In the genomic region with DNA sequence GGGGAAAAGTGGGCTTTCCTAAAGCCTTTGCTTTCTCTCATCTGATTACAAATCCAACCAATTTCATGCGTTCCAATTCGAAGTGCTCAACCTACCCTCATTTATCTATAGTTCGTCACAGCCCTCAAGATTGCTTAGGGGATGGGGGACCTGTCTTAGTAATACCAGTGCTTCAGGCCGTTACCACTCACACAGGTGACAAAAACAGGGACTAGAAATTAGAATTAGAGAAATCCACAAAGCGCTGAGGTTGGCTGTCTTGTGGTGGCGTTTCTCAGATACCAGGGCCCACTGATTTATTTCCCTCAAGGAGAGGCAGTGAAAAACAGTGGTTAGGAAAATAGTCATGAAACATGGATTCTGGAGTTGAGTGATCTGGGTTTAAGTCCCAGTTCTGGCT, we compare ENCODE assay signal across 1 cellular context.
TF ChIP-seq lines count a peak whose summit lies in the region.

No MANE protein-coding gene starts in this region.

TF ChIP-seq in GM12878, 131 proteins besides CTCF, POLR2A, EP300 and RAD21 (continued from another document):
- TF ChIP-seq ZBED1 (IDR thresholded peaks at IDR 0.05; ENCODE audit: borderline replicate concordance) = peak; percentile 15; the same call in 1 of the 2 replicates
- no peak for TF ChIP-seq USF1 (IDR thresholded peaks at IDR 0.05; ENCODE audit: borderline replicate concordance, extremely low read length, insufficient read depth, low read depth, low read length)
- peak; percentile 18; the same call in 1 of the 2 replicates for TF ChIP-seq NFIC (IDR thresholded peaks at IDR 0.05; ENCODE audit: low read depth, low read length)
- TF ChIP-seq RUNX3 (IDR thresholded peaks at IDR 0.05; ENCODE audit: low read length) = peak; percentile 78
- no peak for TF ChIP-seq ATF7 (IDR thresholded peaks at IDR 0.05; ENCODE audit: low read depth)
- TF ChIP-seq PRDM15 (CRISPR knock-in tag; IDR thresholded peaks at IDR 0.05) = no peak
- TF ChIP-seq CREB1 (IDR thresholded peaks at IDR 0.05; ENCODE audit: low read depth) = peak; percentile 13; the same call in 1 of the 2 replicates
- TF ChIP-seq CBX5 (IDR thresholded peaks at IDR 0.05; ENCODE audit: low read depth) = 0 out of 2 replicates have a peak, but pooled peaks have one; percentile 16
- TF ChIP-seq GABPA (IDR thresholded peaks at IDR 0.05; ENCODE audit: low read depth) = 0 out of 2 replicates have a peak, but pooled peaks have one; percentile 5
- 0 out of 2 replicates have a peak, but pooled peaks have one; percentile 0 for TF ChIP-seq LARP7 (IDR thresholded peaks at IDR 0.05)
- TF ChIP-seq JUNB (IDR thresholded peaks at IDR 0.05) = peak; percentile 77
- TF ChIP-seq CREM (IDR thresholded peaks at IDR 0.05; ENCODE audit: low read depth) = peak; percentile 13; the same call in 1 of the 2 replicates
